In genomic region chrX:109270580-109271484, GRCh38 we compare ENCODE assay signal across 8 cellular contexts.
DNase-seq lines count a peak whose midpoint lies in the region; ATAC-seq, FAIRE-seq and TF ChIP-seq lines count a peak whose summit lies in the region.

No MANE protein-coding gene starts in this region.

- no peaks in the 10 kb centered on the region for H3K36me3 ChIP-seq in small intestine (ENCODE audit: control insufficient read depth in 2 of 2, insufficient read depth in 2 of 2, low read length in 2 of 2)
- H3K36me3 ChIP-seq in sigmoid colon, result no peaks in the 10 kb centered on the region

- TF ChIP-seq POLR2A in sigmoid colon (IDR thresholded peaks at IDR 0.05), result no peak

- no peaks in the 10 kb centered on the region for H3K9me3 ChIP-seq in small intestine (ENCODE audit: control insufficient read depth, low read depth)
- no peaks in the 10 kb centered on the region for H3K9me3 ChIP-seq in sigmoid colon

- H3K27ac ChIP-seq in small intestine (ENCODE audit: low read depth in 1 of 2, low read length in 1 of 2) (no peak overlapping the region), sigmoid colon (no peak overlapping the region)

- WGBS in small intestine, 3 donors, result 0 to 42% (median 7%) methylated on average over 2 of the region's 2 CpGs
- 54 to 55% methylated on average over 2 of the region's 2 CpGs for WGBS in sigmoid colon, 2 donors

- no peak for TF ChIP-seq CTCF in sigmoid colon (IDR thresholded peaks at IDR 0.05)

- H3K4me3 ChIP-seq in small intestine (ENCODE audit: low read depth in 1 of 2, low read length in 2 of 2) (no peak overlapping the region), sigmoid colon (no peak overlapping the region)

- peak; percentile 98 for ATAC-seq in HG03064 (IDR thresholded peaks at IDR 0.05; ENCODE audit: low read depth, unreplicated experiment)

- DNase-seq in stimulated activated CD4-positive, alpha-beta T cell treated with anti-CD3 and anti-CD28 coated beads, Interleukin-12 subunit alpha, Interleukin-12 subunit beta, amount 100 ng/mL, for 48 hours (ENCODE audit: low read depth in 2 of 3, low spot score in 1 of 3), result peak; percentile 23 to 46 (median 26)
- no peak for DNase-seq in stimulated activated CD4-positive, alpha-beta T cell treated with anti-CD3 and anti-CD28 coated beads, Interleukin-12 subunit alpha, Interleukin-12 subunit beta, amount 100 ng/mL, for 4 hours
- peak; percentile 15 for DNase-seq in RPMI7951 (ENCODE audit: low read depth)
- peak; percentile 66 for DNase-seq in small intestine
- DNase-seq in GF-D8 (lab: John Stamatoyannopoulos, UW), result no peak
- DNase-seq in sigmoid colon, result no peak
- DNase-seq in stimulated activated naive CD4-positive, alpha-beta T cell treated with Interleukin-2 at 50 U/mL for 16 hours (lab: John Stamatoyannopoulos, UW), result no peak

- H3K27me3 ChIP-seq in small intestine (ENCODE audit: control insufficient read depth in 2 of 2, insufficient read depth in 2 of 2, low read length in 2 of 2) (no peaks in the 10 kb centered on the region), sigmoid colon (no peaks in the 10 kb centered on the region)

- H3K4me1 ChIP-seq in small intestine (ENCODE audit: control insufficient read depth in 2 of 2, insufficient read depth in 1 of 2, low read depth in 1 of 2, low read length in 1 of 2) (no peaks in the 10 kb centered on the region), sigmoid colon (no peaks in the 10 kb centered on the region)

- intact Hi-C loops in sigmoid colon (cut with DNase I), result no loop called here

- TF ChIP-seq EP300 in sigmoid colon (IDR thresholded peaks at IDR 0.05), result no peak

- FAIRE-seq in small intestine (lab: Jason Lieb, UNC), result no peak

Comparison
In these comparisons a context has a peak if more than half of its experiments do, and no peak if none do; other contexts are left out.
1. DNase-seq: peak in stimulated activated CD4-positive, alpha-beta T cell treated with anti-CD3 and anti-CD28 coated beads, Interleukin-12 subunit alpha, Interleukin-12 subunit beta, amount 100 ng/mL, for 48 hours (3 of 3), RPMI7951 (single experiment) and small intestine (single experiment); none in stimulated activated CD4-positive, alpha-beta T cell treated with anti-CD3 and anti-CD28 coated beads, Interleukin-12 subunit alpha, Interleukin-12 subunit beta, amount 100 ng/mL, for 4 hours (single experiment), GF-D8 (single experiment), sigmoid colon (single experiment) and stimulated activated naive CD4-positive, alpha-beta T cell treated with Interleukin-2 at 50 U/mL for 16 hours (single experiment).